In the genomic region with DNA sequence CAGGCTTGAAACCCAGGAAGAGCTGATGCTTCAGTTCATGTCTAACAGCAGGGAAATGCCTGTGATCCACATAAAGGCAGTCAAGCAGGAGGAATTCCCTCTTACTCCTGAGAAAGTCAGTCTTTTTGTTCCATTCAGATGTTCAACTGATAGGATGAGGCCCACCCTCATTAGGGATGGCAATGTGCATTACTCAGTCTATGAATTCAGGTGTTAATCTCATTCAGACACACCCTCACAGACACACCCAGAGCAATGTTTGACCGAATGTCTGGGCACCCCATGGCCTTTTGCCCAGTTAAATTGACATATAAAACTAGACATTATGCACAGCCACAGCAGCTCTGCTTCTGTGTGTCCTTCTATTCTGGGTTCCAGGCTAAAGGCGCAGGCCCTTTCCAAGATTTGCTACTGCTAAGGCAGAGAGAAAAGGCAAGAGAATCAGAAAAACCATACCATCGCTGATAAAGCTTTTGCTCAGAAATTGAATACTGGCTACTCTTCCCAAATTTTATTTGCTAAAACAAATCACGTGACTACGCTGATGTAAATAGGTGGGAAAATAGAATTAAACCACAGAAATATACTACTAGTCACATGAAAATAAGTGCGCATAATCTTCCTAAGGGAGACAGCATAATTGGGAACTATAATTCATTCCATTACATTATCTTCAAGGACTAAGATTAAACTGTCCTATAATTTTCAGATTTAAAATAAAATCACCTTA, we compare ENCODE assay signal across 31 cellular contexts.
"Had no signal": no experiment of that assay in that cellular context is flagged by ENCODE, and none has a peak within 500 bp of the region (broad histone marks: within the 10 kb centered on the region; RNA-seq: fewer than 3 reads in every experiment).

No MANE protein-coding gene starts in this region.

- H3K9me3 Mint-ChIP-seq: activated CD8-positive, alpha-beta T cell treated with anti-CD3 and anti-CD28 coated beads for 36 hours; activated naive CD4-positive, alpha-beta T cell treated with anti-CD3 and anti-CD28 coated beads, Interleukin-2, amount 50 U/mL, for 24 hours; activated naive CD8-positive, alpha-beta T cell treated with anti-CD3 and anti-CD28 coated beads, Interleukin-2, amount 10 ng/mL, durations not matched to agents 7 days and 5 days; activated T-cell treated with anti-CD3 and anti-CD28 coated beads, Interleukin-2, amount 50 U/mL, for 24 hours; activated T-helper 2 cell treated with anti-CD3 and anti-CD28 coated beads, Interferon-gamma antibody, Interleukin-2, Interleukin-4, amounts not matched to agents 10 μg/mL and 5 μg/mL and 100 μg/mL, durations not matched to agents 14 hours and 24 hours and 36 hours had no signal

- H3K4me3 Mint-ChIP-seq: activated CD8-positive, alpha-beta T cell treated with anti-CD3 and anti-CD28 coated beads for 36 hours; activated naive CD4-positive, alpha-beta T cell treated with anti-CD3 and anti-CD28 coated beads, Interleukin-2, amount 50 U/mL, for 24 hours; activated naive CD8-positive, alpha-beta T cell treated with anti-CD3 and anti-CD28 coated beads, Interleukin-2, amount 10 ng/mL, durations not matched to agents 7 days and 5 days; activated T-cell treated with anti-CD3 and anti-CD28 coated beads, Interleukin-2, amount 50 U/mL, for 24 hours had no signal

- H3K27me3 ChIP-seq: ascending aorta, MG63, SJCRH30 had no signal

- DNase-seq: activated CD4-positive, alpha-beta T cell treated with anti-CD3 and anti-CD28 coated beads for 1 hour; activated CD4-positive, alpha-beta T cell treated with anti-CD3 and anti-CD28 coated beads for 48 hours; activated CD4-positive, alpha-beta T cell treated with anti-CD3 and anti-CD28 coated beads, Interleukin-2, amount 50 U/mL, for 4 hours; activated CD4-positive, CD25-positive, alpha-beta regulatory T cell; activated CD8-positive, alpha-beta T cell treated with anti-CD3 and anti-CD28 coated beads for 36 hours; activated gamma-delta T cell; activated naive CD4-positive, alpha-beta T cell treated with Interleukin-2 at 50 U/mL for 16 hours; activated naive CD8-positive, alpha-beta T cell treated with anti-CD3 and anti-CD28 coated beads, Interleukin-2, amount 10 ng/mL, durations not matched to agents 7 days and 5 days; activated T-cell treated with anti-CD3 and anti-CD28 coated beads, Interleukin-2, amount 50 U/mL, for 24 hours; amygdala; Karpas-422; KBM-7; MG63; NCI-H1048; NCI-H1105 treated with DMSO at 0.1 percent for 48 hours; NCI-H1436; NCI-H1694; NCI-H1930; NCI-H2081 treated with DMSO at 0.1 percent for 48 hours; NCI-H226; NCI-H446 treated with DMSO at 0.1 percent for 48 hours; NCI-H524; SHP77; SJCRH30; T1000; WERI-Rb-1 had no signal

- H3K27ac ChIP-seq: ascending aorta, SJCRH30, SK-N-MC, WERI-Rb-1 had no signal

- H3K36me3 ChIP-seq: ascending aorta, MG63, SJCRH30, WERI-Rb-1 had no signal

- H3K36me3 Mint-ChIP-seq: activated naive CD4-positive, alpha-beta T cell treated with anti-CD3 and anti-CD28 coated beads, Interleukin-2, amount 50 U/mL, for 24 hours; activated naive CD8-positive, alpha-beta T cell treated with anti-CD3 and anti-CD28 coated beads, Interleukin-2, amount 10 ng/mL, durations not matched to agents 7 days and 5 days had no signal

- H3K4me1 Mint-ChIP-seq: activated naive CD4-positive, alpha-beta T cell treated with anti-CD3 and anti-CD28 coated beads, Interleukin-2, amount 50 U/mL, for 24 hours; activated naive CD8-positive, alpha-beta T cell treated with anti-CD3 and anti-CD28 coated beads, Interleukin-2, amount 10 ng/mL, durations not matched to agents 7 days and 5 days had no signal

- H3K4me3 ChIP-seq: ascending aorta, MG63, SJCRH30, SK-N-MC had no signal

- H3K4me1 ChIP-seq: ascending aorta had no signal

- H3K27me3 Mint-ChIP-seq: activated CD8-positive, alpha-beta T cell treated with anti-CD3 and anti-CD28 coated beads for 36 hours; activated naive CD4-positive, alpha-beta T cell treated with anti-CD3 and anti-CD28 coated beads, Interleukin-2, amount 50 U/mL, for 24 hours; activated naive CD8-positive, alpha-beta T cell treated with anti-CD3 and anti-CD28 coated beads, Interleukin-2, amount 10 ng/mL, durations not matched to agents 7 days and 5 days; activated T-cell treated with anti-CD3 and anti-CD28 coated beads, Interleukin-2, amount 50 U/mL, for 24 hours had no signal

- H3K27ac Mint-ChIP-seq: activated CD8-positive, alpha-beta T cell treated with anti-CD3 and anti-CD28 coated beads for 36 hours; activated naive CD4-positive, alpha-beta T cell treated with anti-CD3 and anti-CD28 coated beads, Interleukin-2, amount 50 U/mL, for 24 hours; activated naive CD8-positive, alpha-beta T cell treated with anti-CD3 and anti-CD28 coated beads, Interleukin-2, amount 10 ng/mL, durations not matched to agents 7 days and 5 days; activated T-cell treated with anti-CD3 and anti-CD28 coated beads, Interleukin-2, amount 50 U/mL, for 24 hours; activated T-helper 2 cell treated with anti-CD3 and anti-CD28 coated beads, Interferon-gamma antibody, Interleukin-2, Interleukin-4, amounts not matched to agents 10 μg/mL and 5 μg/mL and 100 μg/mL, durations not matched to agents 14 hours and 24 hours and 36 hours had no signal

- ATAC-seq: activated CD8-positive, alpha-beta T cell treated with anti-CD3 and anti-CD28 coated beads for 36 hours; Panc1 had no signal

- H3K9me3 ChIP-seq: ascending aorta, MG63, SJCRH30 had no signal
